8 cellular contexts compared by ENCODE assay signal in the genomic region with DNA sequence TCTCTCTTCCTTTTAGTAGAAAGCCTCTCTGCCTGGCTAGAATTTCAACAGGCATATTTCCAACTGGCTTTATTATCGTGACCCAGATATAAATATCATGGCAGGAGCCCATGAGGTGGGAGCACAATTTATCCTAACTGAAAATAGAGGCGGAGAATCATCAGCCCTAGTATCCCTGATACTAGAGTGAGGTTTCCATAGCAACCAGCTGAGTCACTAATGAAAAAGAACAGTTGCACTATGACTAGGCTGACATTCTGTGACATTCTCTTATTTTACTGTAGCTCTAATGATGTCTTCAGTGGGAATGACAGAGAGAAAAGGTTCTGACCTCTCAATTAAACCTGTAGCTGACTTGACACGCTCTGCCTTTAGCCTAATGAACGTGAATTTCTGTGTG.
A peak's percentile ranks its signal among the peaks of the same experiment; 100 is the strongest.
DNase-seq lines count a peak whose midpoint lies in the region; ATAC-seq and TF ChIP-seq lines count a peak whose summit lies in the region.

No MANE protein-coding gene starts in this region.

- peaks cover 16% of the 10 kb centered on the region for H3K4me1 Mint-ChIP-seq in mesothelial cell of epicardium

- peaks cover 12% of the 10 kb centered on the region for H3K27me3 Mint-ChIP-seq in mesothelial cell of epicardium (ENCODE audit: low read depth)

- H3K36me3 Mint-ChIP-seq in mesothelial cell of epicardium, result no peaks in the 10 kb centered on the region

- H3K4me1 ChIP-seq in right atrium auricular region, result no peaks in the 10 kb centered on the region

- H3K27ac ChIP-seq in right atrium auricular region, result no peak overlapping the region

- no peak overlapping the region for H3K4me3 Mint-ChIP-seq in mesothelial cell of epicardium

- POLR2A ChIA-PET in BJ (lab: Charles Lee), result interaction anchor here (0.5 to 0.6 kb wide), 2 partner anchors 208 to 1493 kb away, joined by 3 read pairs; no protein-coding TSS in a partner anchor

- CTCF ChIA-PET in BJ (lab: Yijun Ruan, JAX), result interaction anchor here (0.9 kb wide), 1 partner anchor 36 kb away, joined by 3 read pairs; no protein-coding TSS in a partner anchor

- peak; percentile 59 for ATAC-seq in GM19467 (IDR thresholded peaks at IDR 0.05; ENCODE audit: unreplicated experiment)

- H3K27me3 ChIP-seq in BJ (ENCODE audit: control insufficient read depth, insufficient read depth, low read length) (no peaks in the 10 kb centered on the region), right atrium auricular region (no peaks in the 10 kb centered on the region)

- no peak overlapping the region for H3K27ac Mint-ChIP-seq in mesothelial cell of epicardium

- no peaks in the 10 kb centered on the region for H3K9me3 Mint-ChIP-seq in mesothelial cell of epicardium

- H3K9me3 ChIP-seq in right atrium auricular region, result no peaks in the 10 kb centered on the region

- H3K36me3 ChIP-seq in BJ (ENCODE audit: control insufficient read depth, insufficient read depth, low read length) (no peaks in the 10 kb centered on the region), right atrium auricular region (no peaks in the 10 kb centered on the region)

- no peak for TF ChIP-seq CTCF in BJ (IDR thresholded peaks at IDR 0.05; ENCODE audit: insufficient read depth, low read depth, low read length)
- no peak for TF ChIP-seq CTCF in epithelial cell of esophagus (IDR thresholded peaks at IDR 0.05; ENCODE audit: insufficient read depth, low read depth, low read length, missing control alignments)
- no peak for TF ChIP-seq CTCF in mesothelial cell of epicardium (IDR thresholded peaks at IDR 0.05; ENCODE audit: unreplicated experiment)
- no peak for TF ChIP-seq CTCF in right atrium auricular region (IDR thresholded peaks at IDR 0.05)

- DNase-seq in BJ (ENCODE audit: low read depth) (peak; percentile 61), NCI-H1417 treated with DMSO at 0.1 percent for 48 hours (lab: John Stamatoyannopoulos, UW) (peak; percentile 28), epithelial cell of esophagus (ENCODE audit: low read depth) (peak; percentile 62), mesothelial cell of epicardium (ENCODE audit: low spot score in 2 of 2, unreplicated experiment in 2 of 2) (no peak), right atrium auricular region (ENCODE audit: low spot score) (no peak), NOMO-1 treated with DMSO at 0.1 percent for 48 hours (lab: John Stamatoyannopoulos, UW; ENCODE audit: unreplicated experiment) (no peak)
- DNase-seq in activated naive CD4-positive, alpha-beta T cell (lab: John Stamatoyannopoulos, UW), result no peak

- H3K4me3 ChIP-seq in BJ (ENCODE audit: low read depth, low read length), result no peak overlapping the region
- H3K4me3 ChIP-seq in epithelial cell of esophagus (ENCODE audit: low read length), result no peak overlapping the region
- H3K4me3 ChIP-seq in right atrium auricular region, result no peak overlapping the region

Comparison
In these comparisons a context has a peak if more than half of its experiments do, and no peak if none do; other contexts are left out.
1. DNase-seq: peak in BJ (single experiment), NCI-H1417 treated with DMSO at 0.1 percent for 48 hours (single experiment) and epithelial cell of esophagus (single experiment); none in activated naive CD4-positive, alpha-beta T cell (0 of 4), mesothelial cell of epicardium (0 of 2), right atrium auricular region (single experiment) and NOMO-1 treated with DMSO at 0.1 percent for 48 hours (single experiment).